In genomic region chr14:88535149-88535548, GRCh38 we compare ENCODE assay signal across 16 cellular contexts. TPM values are rescaled to one million over a fixed set of nuclear protein-coding genes. Genes with fewer than 3 reads are reported as not detected.
DNase-seq lines count a peak whose midpoint lies in the region; ATAC-seq, FAIRE-seq and TF ChIP-seq lines count a peak whose summit lies in the region.
"Had no signal": no experiment of that assay in that cellular context is flagged by ENCODE, and none has a peak within 500 bp of the region (broad histone marks: within the 10 kb centered on the region; RNA-seq: fewer than 3 reads in every experiment).

No MANE protein-coding gene starts in this region.

- TF ChIP-seq RAD21 in A549 (conservative IDR thresholded peaks at IDR 0.05 in 1 of 2, IDR thresholded peaks at IDR 0.05 in 1 of 2), result no peak

- CTCF ChIA-PET in A549 (lab: Yijun Ruan, JAX), result interaction anchor here (1.5 kb wide), 1 partner anchor 17 kb away, joined by 3 read pairs; no protein-coding TSS in a partner anchor

- no peaks in the 10 kb centered on the region for H3K9me2 ChIP-seq in GM23248 (ENCODE audit: insufficient read depth)

- no peak for TF ChIP-seq POLR2A in A549 (IDR thresholded peaks at IDR 0.05; ENCODE audit: low read length)
- peak in 1 of 3 donors; percentile 9 for TF ChIP-seq POLR2A in body of pancreas (IDR thresholded peaks at IDR 0.05)
- no peak for TF ChIP-seq POLR2A in adrenal gland (IDR thresholded peaks at IDR 0.05)

- H3K4me2 ChIP-seq in A549 (no peak overlapping the region), GM23248 (ENCODE audit: unreplicated experiment) (no peak overlapping the region)

- ATAC-seq in A549 (peak; percentile 79 to 85), body of pancreas (peak; percentile 91), lung (ENCODE audit: insufficient read depth, low FRiP score) (peak; percentile 47), GM21515 (IDR thresholded peaks at IDR 0.05; ENCODE audit: unreplicated experiment) (no peak)
- ATAC-seq: stimulated activated naive CD8-positive, alpha-beta T cell treated with anti-CD3 and anti-CD28 coated beads, Interleukin-15, Interleukin-2, amounts not matched to agents 100 U/mL and 50 U/mL, for 24 hours had no signal

- H3K4me1 ChIP-seq in A549 (no peaks in the 10 kb centered on the region), GM23248 (ENCODE audit: insufficient read depth) (no peaks in the 10 kb centered on the region), body of pancreas (peaks cover 24% of the 10 kb centered on the region), lung (ENCODE audit: control insufficient read depth in 2 of 2, insufficient read depth in 2 of 2, low read length in 2 of 2) (peaks cover 0 to 16% of the 10 kb centered on the region in 2 donors), adrenal gland (replicated peaks in 1 of 2) (peaks cover 0 to 10% of the 10 kb centered on the region in 2 donors)
- H3K4me1 ChIP-seq: BE2C had no signal

- no peaks in the 10 kb centered on the region for H3K27me3 ChIP-seq in GM23248 (replicated peaks; ENCODE audit: insufficient read depth)
- no peaks in the 10 kb centered on the region for H3K27me3 ChIP-seq in body of pancreas
- H3K27me3 ChIP-seq in lung (ENCODE audit: control insufficient read depth, insufficient read depth), result no peaks in the 10 kb centered on the region
- no peaks in the 10 kb centered on the region for H3K27me3 ChIP-seq in adrenal gland
- H3K27me3 ChIP-seq: BE2C had no signal

- H3K9ac ChIP-seq in GM23248, result no peak overlapping the region

- intact Hi-C loops in body of pancreas (cut with DNase I) (no loop called here), adrenal gland (cut with DNase I) (no loop called here)

- peak in 1 of 2 experiments; percentile 23 for DNase-seq in A549 (ENCODE audit: low read depth in 1 of 2, low spot score in 1 of 2)
- DNase-seq in GM23248, result peak; percentile 18
- peak; percentile 52 to 76 (median 58) for DNase-seq in body of pancreas
- DNase-seq in lung (ENCODE audit: low spot score), result no peak
- no peak for DNase-seq in NCI-H1436 treated with DMSO at 0.1 percent for 48 hours (lab: John Stamatoyannopoulos, UW)
- no peak for DNase-seq in adrenal gland
- no peak for DNase-seq in activated naive CD4-positive, alpha-beta T cell treated with anti-CD3 and anti-CD28 coated beads, Interleukin-2, amount 50 U/mL, for 16 hours
- DNase-seq: activated CD8-positive, alpha-beta memory T cell treated with anti-CD3 and anti-CD28 coated beads for 24 hours; BE2C; NCI-H2107; stimulated activated CD4-positive, alpha-beta T cell treated with anti-CD3 and anti-CD28 coated beads, Interleukin-12 subunit alpha, Interleukin-12 subunit beta, amount 100 ng/mL, for 4 hours; stimulated activated naive CD8-positive, alpha-beta T cell treated with anti-CD3 and anti-CD28 coated beads, Interleukin-15, Interleukin-2, amounts not matched to agents 100 U/mL and 50 U/mL, for 24 hours; SW 1271 had no signal

- no peaks in the 10 kb centered on the region for H3F3A ChIP-seq in GM23248 (ENCODE audit: insufficient read depth)

- no peak overlapping the region for H3K27ac ChIP-seq in A549
- H3K27ac ChIP-seq in GM23248, result no peak overlapping the region
- peak overlapping the region; percentile 25 to 72 (median 48) for H3K27ac ChIP-seq in body of pancreas
- H3K27ac ChIP-seq in lung (ENCODE audit: low read depth in 1 of 2, low read length in 1 of 2), result peak overlapping the region in 1 of 2 donors; percentile 0
- H3K27ac ChIP-seq in adrenal gland, result no peak overlapping the region
- H3K27ac ChIP-seq: HL-60 had no signal

- H3K36me3 ChIP-seq in GM23248 (ENCODE audit: low read depth), result peaks cover 10% of the 10 kb centered on the region; the same call in 1 of the 2 replicates
- no peaks in the 10 kb centered on the region for H3K36me3 ChIP-seq in body of pancreas (replicated peaks in 1 of 2; ENCODE audit: insufficient read depth in 1 of 2, low read depth in 2 of 2)
- H3K36me3 ChIP-seq in lung (ENCODE audit: control insufficient read depth in 2 of 2, insufficient read depth in 2 of 2, low read length in 2 of 2), result peaks cover 0 to 3% of the 10 kb centered on the region in 2 donors
- no peaks in the 10 kb centered on the region for H3K36me3 ChIP-seq in adrenal gland (replicated peaks in 1 of 2)
- H3K36me3 ChIP-seq: BE2C had no signal

- FAIRE-seq in A549 (lab: Jason Lieb, UNC), result no peak
- FAIRE-seq: astrocyte had no signal

- TF ChIP-seq EP300 in A549 (IDR thresholded peaks at IDR 0.05), result no peak

- in situ Hi-C loops in GM23248 (cut with MboI), result no loop called here

- no peak overlapping the region for H2AFZ ChIP-seq in GM23248

- no peaks in the 10 kb centered on the region; the same call in 1 of the 2 replicates for H4K20me1 ChIP-seq in GM23248 (ENCODE audit: insufficient read depth)

- TF ChIP-seq CTCF in A549 (IDR thresholded peaks at IDR 0.05), result no peak
- TF ChIP-seq CTCF in body of pancreas (IDR thresholded peaks at IDR 0.05), result peak in 5 of 7 experiments; percentile 29 to 60 (median 50)
- no peak for TF ChIP-seq CTCF in lung (IDR thresholded peaks at IDR 0.05; ENCODE audit: control extremely low read depth, extremely low read depth)
- TF ChIP-seq CTCF in adrenal gland (IDR thresholded peaks at IDR 0.05), result no peak

- H3K79me2 ChIP-seq in GM23248 (ENCODE audit: insufficient read depth), result peaks cover 85% of the 10 kb centered on the region

- H3K4me3 ChIP-seq in A549, result no peak overlapping the region
- no peak overlapping the region for H3K4me3 ChIP-seq in GM23248
- H3K4me3 ChIP-seq in body of pancreas, result no peak overlapping the region
- no peak overlapping the region for H3K4me3 ChIP-seq in lung
- no peak overlapping the region for H3K4me3 ChIP-seq in adrenal gland

- POLR2A ChIA-PET in A549 (lab: Yijun Ruan, JAX), result no interaction called here

- H3K9me3 ChIP-seq in A549 (no peaks in the 10 kb centered on the region), GM23248 (ENCODE audit: low read depth) (no peaks in the 10 kb centered on the region), body of pancreas (no peaks in the 10 kb centered on the region), lung (ENCODE audit: control insufficient read depth in 2 of 2, insufficient read depth in 1 of 2, low read length in 1 of 2) (no peaks in the 10 kb centered on the region), adrenal gland (replicated peaks in 1 of 3) (no peaks in the 10 kb centered on the region)
- H3K9me3 ChIP-seq: BE2C had no signal

- 51% methylated on average over 4 of the region's 4 CpGs for WGBS in A549 (ENCODE audit: missing lambda C conversion rate)
- WGBS in GM23248 (ENCODE audit: low coverage in 1 of 2, low lambda C conversion rate in 2 of 2, missing lambda C conversion rate in 2 of 2), 2 experiments, result 64 to 69% methylated on average over 4 of the region's 4 CpGs
- 9 to 34% methylated on average over 4 of the region's 4 CpGs for WGBS in body of pancreas, 2 donors
- 23 to 33% methylated on average over 4 of the region's 4 CpGs for WGBS in lung, 2 donors
- 59 to 72% (median 67%) methylated on average over 4 of the region's 4 CpGs for WGBS in adrenal gland, 4 donors

TF ChIP-seq in A549, 52 proteins besides CTCF, POLR2A, EP300 and RAD21 (continues in another document):
- TF ChIP-seq ZSCAN20 (CRISPR knock-in tag; IDR thresholded peaks at IDR 0.05), result no peak
- TF ChIP-seq POLR2AphosphoS2 (conservative IDR thresholded peaks at IDR 0.05; ENCODE audit: low read length), result no peak
- TF ChIP-seq NR3C1 (IDR thresholded peaks at IDR 0.05), result no peak
- no peak for TF ChIP-seq CHD4 (IDR thresholded peaks at IDR 0.05; ENCODE audit: borderline replicate concordance)
- no peak for TF ChIP-seq MAX (IDR thresholded peaks at IDR 0.05)
- TF ChIP-seq USF2 (IDR thresholded peaks at IDR 0.05), result no peak
- TF ChIP-seq EHF (CRISPR knock-in tag; IDR thresholded peaks at IDR 0.05), result no peak
- no peak for TF ChIP-seq NPAS2 (CRISPR knock-in tag; IDR thresholded peaks at IDR 0.05; ENCODE audit: borderline replicate concordance)
- TF ChIP-seq ZFP36 (IDR thresholded peaks at IDR 0.05; ENCODE audit: borderline replicate concordance, partially characterized antibody), result no peak

RNA-seq across cellular contexts. Expression of gene PTPN21, which starts 19.7 kb away (rescaled TPM):
- polyA plus RNA-seq in A549 (2011; rRNA removed), result 8.3 and 9.8 TPM in 2 replicates
- polyA plus RNA-seq in A549 (2012; cell fraction: cytosol; rRNA removed), result 2.6 and 3.5 TPM in 2 replicates
- 7.3 TPM in 2 replicates for polyA plus RNA-seq in A549 (2012; cell fraction: nucleus; rRNA removed)
- polyA plus RNA-seq in A549 (2017; fragmentation: RNase III; extraction: RNeasy Plus Mini Kit Qiagen cat#74134 plus additional on column Dnase treatment), result 6.0 to 7.2 TPM (median 6.5 TPM) in 3 replicates
- polyA minus RNA-seq in A549 (2011; rRNA and poly(A)+ RNA removed), result 10.3 and 12.7 TPM in 2 replicates
- total RNA-seq in GM23248 (2014; rRNA removed; shearing (Covaris generic)), result 13.3 and 21.2 TPM in 2 replicates
- polyA plus RNA-seq in GM23248 (2016; fragmentation: Nextera tagmentation; extraction: Ambion mirVana), result 5.7 and 7.8 TPM in 2 replicates
- total RNA-seq in body of pancreas, result 10 to 100 TPM; 10.5 to 10.9 TPM
- 10 to 100 TPM; 31.6 to 39.3 TPM for total RNA-seq in lung
- 1 to 10 TPM; 8.2 to 8.7 TPM for polyA plus RNA-seq in lung
- 10 to 100 TPM in 7 of 8 donors, 1 to 10 TPM in 1; 8.6 to 21.3 (median 13.7) TPM for total RNA-seq in adrenal gland
- polyA plus RNA-seq in adrenal gland, result 1 to 10 TPM; 3.7 to 9.1 (median 5.6) TPM

RNA-seq across cellular contexts. Expression of gene ZC3H14, which starts 27.7 kb away (rescaled TPM):
- polyA plus RNA-seq in A549 (2011; rRNA removed) (141 and 194 TPM in 2 replicates), A549 (2017; fragmentation: RNase III; extraction: RNeasy Plus Mini Kit Qiagen cat#74134 plus additional on column Dnase treatment) (64.5 to 73.3 TPM (median 68.1 TPM) in 3 replicates), GM23248 (2016; fragmentation: Nextera tagmentation; extraction: Ambion mirVana) (65.6 and 67.9 TPM in 2 replicates), lung (10 to 100 TPM; 21.9 to 25.8 TPM), adrenal gland (10 to 100 TPM; 26.5 to 58.0 (median 43.7) TPM)
- polyA plus RNA-seq in A549 (2012; cell fraction: cytosol; rRNA removed), result 66.2 and 70.1 TPM in 2 replicates
- 46.8 and 61.2 TPM in 2 replicates for polyA plus RNA-seq in A549 (2012; cell fraction: nucleus; rRNA removed)
- polyA minus RNA-seq in A549 (2011; rRNA and poly(A)+ RNA removed), result 160 and 171 TPM in 2 replicates
- total RNA-seq in GM23248 (2014; rRNA removed; shearing (Covaris generic)), result 70.0 and 70.1 TPM in 2 replicates
- total RNA-seq in body of pancreas (10 to 100 TPM; 38.6 to 48.5 TPM), lung (10 to 100 TPM; 46.9 to 79.7 TPM), adrenal gland (10 to 100 TPM; 36.9 to 91.6 (median 53.3) TPM)

Comparison
In these comparisons a context has a peak if more than half of its experiments do, and no peak if none do; other contexts are left out.
1. DNase-seq: peak in GM23248 (single experiment) and body of pancreas (4 of 4); none in lung (single experiment), NCI-H1436 treated with DMSO at 0.1 percent for 48 hours (single experiment), adrenal gland (0 of 7) and activated naive CD4-positive, alpha-beta T cell treated with anti-CD3 and anti-CD28 coated beads, Interleukin-2, amount 50 U/mL, for 16 hours (single experiment).
2. H3K27ac ChIP-seq: peak in body of pancreas (4 of 4); none in A549 (0 of 2), GM23248 (single experiment) and adrenal gland (0 of 5).
3. CTCF ChIP-seq: peak in body of pancreas (5 of 7); none in A549 (single experiment), lung (single experiment) and adrenal gland (0 of 6).